Comparison of ENCODE assay signal across 1 cellular context in the genomic region with DNA sequence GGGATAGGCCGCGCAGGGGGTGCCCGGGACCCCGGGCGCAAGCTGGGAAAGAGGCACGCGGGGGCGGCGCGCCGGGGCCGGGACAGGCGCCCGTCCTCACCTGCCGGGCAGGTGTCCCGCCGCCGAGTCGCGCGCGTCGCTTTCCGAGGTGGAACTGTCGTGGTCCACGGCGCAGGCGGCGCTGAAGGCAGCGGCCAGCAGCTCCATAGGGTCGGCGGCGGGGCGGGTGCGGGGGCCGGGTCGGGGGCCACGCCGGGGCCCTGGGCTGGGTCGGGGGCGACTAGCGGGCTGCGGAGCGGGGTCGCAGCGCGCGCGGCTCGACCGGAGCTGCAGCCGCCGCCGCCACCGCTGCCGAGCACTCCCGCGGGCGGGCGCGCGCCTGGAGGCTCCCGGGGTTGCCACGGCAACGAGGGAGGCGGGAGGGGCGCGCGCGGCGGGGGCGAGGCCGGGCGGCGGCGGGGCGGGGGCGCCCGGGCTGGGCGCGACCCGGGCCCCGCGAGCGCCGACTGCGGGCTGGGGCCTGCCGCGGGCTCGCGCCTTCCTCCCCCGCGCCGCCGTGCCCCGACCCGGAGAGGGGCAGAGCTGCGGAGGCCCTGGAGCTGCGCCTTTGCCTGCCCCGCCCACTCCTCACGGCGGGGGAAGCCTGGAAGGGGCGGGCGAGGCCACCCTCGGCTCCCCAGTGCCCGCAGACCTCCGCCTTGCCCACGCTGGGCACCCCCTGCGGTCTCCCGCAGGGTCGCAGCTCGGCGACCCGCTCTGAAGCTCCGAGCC.
TF ChIP-seq lines count a peak whose summit lies in the region.

No MANE protein-coding gene starts in this region.

TF ChIP-seq in IMR-90, 13 proteins besides CTCF, POLR2A, EP300 and RAD21 (continued from another document):
- TF ChIP-seq, protein P1, sequence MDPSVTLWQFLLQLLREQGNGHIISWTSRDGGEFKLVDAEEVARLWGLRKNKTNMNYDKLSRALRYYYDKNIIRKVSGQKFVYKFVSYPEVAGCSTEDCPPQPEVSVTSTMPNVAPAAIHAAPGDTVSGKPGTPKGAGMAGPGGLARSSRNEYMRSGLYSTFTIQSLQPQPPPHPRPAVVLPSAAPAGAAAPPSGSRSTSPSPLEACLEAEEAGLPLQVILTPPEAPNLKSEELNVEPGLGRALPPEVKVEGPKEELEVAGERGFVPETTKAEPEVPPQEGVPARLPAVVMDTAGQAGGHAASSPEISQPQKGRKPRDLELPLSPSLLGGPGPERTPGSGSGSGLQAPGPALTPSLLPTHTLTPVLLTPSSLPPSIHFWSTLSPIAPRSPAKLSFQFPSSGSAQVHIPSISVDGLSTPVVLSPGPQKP (IDR thresholded peaks at IDR 0.05; ENCODE audit: borderline replicate concordance, low read depth, low read length): no peak
- no peak for TF ChIP-seq USF2 (IDR thresholded peaks at IDR 0.05; ENCODE audit: low read depth, low read length)
- no peak for TF ChIP-seq NFE2L2 (IDR thresholded peaks at IDR 0.05; ENCODE audit: low read depth, low read length)
- no peak for TF ChIP-seq MXI1 (IDR thresholded peaks at IDR 0.05; ENCODE audit: borderline replicate concordance, low read depth, low read length)
- no peak for TF ChIP-seq MAZ (IDR thresholded peaks at IDR 0.05; ENCODE audit: borderline replicate concordance, low read depth, low read length)
- no peak for TF ChIP-seq CHD1 (IDR thresholded peaks at IDR 0.05; ENCODE audit: low read depth, low read length)
- no peak for TF ChIP-seq RCOR1 (IDR thresholded peaks at IDR 0.05; ENCODE audit: insufficient replicate concordance, low read length)
- TF ChIP-seq FOS (IDR thresholded peaks at IDR 0.05; ENCODE audit: low read depth, low read length): no peak
- no peak for TF ChIP-seq MAFK (IDR thresholded peaks at IDR 0.05; ENCODE audit: low read depth, low read length)
